In the genomic region with DNA sequence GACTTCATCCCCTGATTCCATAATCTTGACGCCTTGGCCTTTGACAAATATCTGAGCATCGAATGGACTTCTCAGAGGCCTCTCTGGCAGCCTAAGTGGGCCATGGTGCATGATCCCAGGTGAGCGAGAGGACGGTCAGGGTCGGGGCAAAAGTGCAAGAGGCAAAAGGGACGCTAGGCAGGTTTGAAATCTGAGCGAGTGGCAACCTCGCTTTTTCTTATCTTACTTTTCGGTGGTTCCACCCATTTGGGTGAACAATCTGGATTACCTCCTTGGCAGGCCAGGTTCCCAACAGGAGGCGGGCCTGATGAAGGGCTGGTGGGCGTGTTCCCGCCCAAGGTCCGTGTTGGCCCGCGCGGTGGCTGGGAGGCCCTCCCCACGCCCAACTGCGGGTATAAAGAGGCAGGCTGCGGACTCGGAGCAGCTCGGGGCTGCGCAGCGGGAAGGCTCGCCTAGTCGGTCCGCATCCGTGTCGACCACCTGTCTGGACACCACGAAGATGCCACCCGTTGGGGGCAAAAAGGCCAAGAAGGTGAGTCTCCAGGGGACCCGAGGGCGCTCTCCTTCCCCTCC, we compare ENCODE assay signal across 1 cellular context.
A peak's percentile ranks its signal among the peaks of the same experiment; 100 is the strongest.
TF ChIP-seq lines count a peak whose summit lies in the region.

A gene with protein sequence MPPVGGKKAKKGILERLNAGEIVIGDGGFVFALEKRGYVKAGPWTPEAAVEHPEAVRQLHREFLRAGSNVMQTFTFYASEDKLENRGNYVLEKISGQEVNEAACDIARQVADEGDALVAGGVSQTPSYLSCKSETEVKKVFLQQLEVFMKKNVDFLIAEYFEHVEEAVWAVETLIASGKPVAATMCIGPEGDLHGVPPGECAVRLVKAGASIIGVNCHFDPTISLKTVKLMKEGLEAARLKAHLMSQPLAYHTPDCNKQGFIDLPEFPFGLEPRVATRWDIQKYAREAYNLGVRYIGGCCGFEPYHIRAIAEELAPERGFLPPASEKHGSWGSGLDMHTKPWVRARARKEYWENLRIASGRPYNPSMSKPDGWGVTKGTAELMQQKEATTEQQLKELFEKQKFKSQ (plus strand): TSS at position 423 of the 573 bp plus-strand sequence. CDS start 77 bp downstream, at position 500.

TF ChIP-seq in liver, 16 proteins besides CTCF, POLR2A, EP300 and RAD21 (continued from another document):
- TF ChIP-seq, protein P1, sequence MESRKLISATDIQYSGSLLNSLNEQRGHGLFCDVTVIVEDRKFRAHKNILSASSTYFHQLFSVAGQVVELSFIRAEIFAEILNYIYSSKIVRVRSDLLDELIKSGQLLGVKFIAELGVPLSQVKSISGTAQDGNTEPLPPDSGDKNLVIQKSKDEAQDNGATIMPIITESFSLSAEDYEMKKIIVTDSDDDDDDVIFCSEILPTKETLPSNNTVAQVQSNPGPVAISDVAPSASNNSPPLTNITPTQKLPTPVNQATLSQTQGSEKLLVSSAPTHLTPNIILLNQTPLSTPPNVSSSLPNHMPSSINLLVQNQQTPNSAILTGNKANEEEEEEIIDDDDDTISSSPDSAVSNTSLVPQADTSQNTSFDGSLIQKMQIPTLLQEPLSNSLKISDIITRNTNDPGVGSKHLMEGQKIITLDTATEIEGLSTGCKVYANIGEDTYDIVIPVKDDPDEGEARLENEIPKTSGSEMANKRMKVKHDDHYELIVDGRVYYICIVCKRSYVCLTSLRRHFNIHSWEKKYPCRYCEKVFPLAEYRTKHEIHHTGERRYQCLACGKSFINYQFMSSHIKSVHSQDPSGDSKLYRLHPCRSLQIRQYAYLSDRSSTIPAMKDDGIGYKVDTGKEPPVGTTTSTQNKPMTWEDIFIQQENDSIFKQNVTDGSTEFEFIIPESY (IDR thresholded peaks at IDR 0.05) = peak; percentile 40
- TF ChIP-seq JUND (IDR thresholded peaks at IDR 0.05) (peak in 1 of 2 donors; percentile 72), HNF4A (conservative IDR thresholded peaks at IDR 0.05) (peak; percentile 92 to 93), RXRA (IDR thresholded peaks at IDR 0.05) (peak; percentile 89 to 97), HNF4G (IDR thresholded peaks at IDR 0.05) (peak; percentile 56), FOXA1 (IDR thresholded peaks at IDR 0.05) (peak; percentile 10), SP1 (IDR thresholded peaks at IDR 0.05) (peak; percentile 83), FOXA2 (IDR thresholded peaks at IDR 0.05) (peak; percentile 22), EGR1 (IDR thresholded peaks at IDR 0.05; ENCODE audit: low read depth in 2 of 2) (peak in 1 of 2 donors; percentile 67)
- TF ChIP-seq, protein P2, sequence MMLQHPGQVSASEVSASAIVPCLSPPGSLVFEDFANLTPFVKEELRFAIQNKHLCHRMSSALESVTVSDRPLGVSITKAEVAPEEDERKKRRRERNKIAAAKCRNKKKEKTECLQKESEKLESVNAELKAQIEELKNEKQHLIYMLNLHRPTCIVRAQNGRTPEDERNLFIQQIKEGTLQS (IDR thresholded peaks at IDR 0.05) = no peak
